18 cellular contexts compared by ENCODE assay signal in genomic region chr17:18229254-18229653, GRCh38. TPM values are rescaled to one million over a fixed set of nuclear protein-coding genes. Genes with fewer than 3 reads are reported as not detected.
A peak's percentile ranks its signal among the peaks of the same experiment; 100 is the strongest.
DNase-seq lines count a peak whose midpoint lies in the region; ATAC-seq and TF ChIP-seq lines count a peak whose summit lies in the region.
"Had no signal": no experiment of that assay in that cellular context is flagged by ENCODE, and none has a peak within 500 bp of the region (broad histone marks: within the 10 kb centered on the region; RNA-seq: fewer than 3 reads in every experiment).

No MANE protein-coding gene starts in this region.

- no peak overlapping the region for H4K91ac ChIP-seq in neuronal stem cell (ENCODE audit: low read depth, low read length, poor library complexity)

- peaks cover 23% of the 10 kb centered on the region for H3K4me1 Mint-ChIP-seq in CD14-positive monocyte

- no peak overlapping the region for H3K27ac Mint-ChIP-seq in CD14-positive monocyte
- H3K27ac Mint-ChIP-seq: CD8-positive, alpha-beta T cell; GM23338 had no signal

- peaks cover 0 to 2% (median 0%) of the 10 kb centered on the region in 7 donors for H3K9me3 Mint-ChIP-seq in CD14-positive monocyte
- H3K9me3 Mint-ChIP-seq: CD8-positive, alpha-beta T cell; GM23338 had no signal

- H3K27me3 Mint-ChIP-seq in CD14-positive monocyte (ENCODE audit: low read depth in 3 of 3), result peaks cover 3 to 7% (median 5%) of the 10 kb centered on the region in 3 donors

- no peak overlapping the region for H2BK12ac ChIP-seq in neuronal stem cell (ENCODE audit: low read length)

- peak overlapping the region; percentile 100 for H3K18ac ChIP-seq in neuronal stem cell (ENCODE audit: low read length)

- H3K27me3 ChIP-seq in dorsolateral prefrontal cortex (no peaks in the 10 kb centered on the region), neuronal stem cell (ENCODE audit: control insufficient read depth in 3 of 3, insufficient read depth in 3 of 3, low read depth in 1 of 3, low read length in 3 of 3) (no peaks in the 10 kb centered on the region), aorta (ENCODE audit: control insufficient read depth in 1 of 2, insufficient read depth in 2 of 2, low read length in 1 of 2) (no peaks in the 10 kb centered on the region)
- H3K27me3 ChIP-seq: BLaER1 treated with 17β-estradiol and CSF1 and Interleukin-3, amounts not matched to agents 10 nM and 100 nM; SJSA1 had no signal

- no peak for ATAC-seq in Right ventricle myocardium inferior
- ATAC-seq in Right ventricle myocardium superior (ENCODE audit: poor library complexity), result no peak
- ATAC-seq in GM21576 (IDR thresholded peaks at IDR 0.05; ENCODE audit: unreplicated experiment), result no peak
- ATAC-seq in aorta (ENCODE audit: low FRiP score), result no peak
- ATAC-seq: CD8-positive, alpha-beta T cell; GM23338 had no signal

- H3K14ac ChIP-seq in neuronal stem cell (ENCODE audit: low read length), result no peak overlapping the region

- no CpG with 5 or more reads among the region's 4 CpGs for WGBS in neuronal stem cell (ENCODE audit: extremely low coverage in 2 of 2, insufficient read length in 2 of 2, insufficient replicate concordance in 1 of 2), 2 donors
- 86% methylated on average over 4 of the region's 4 CpGs for WGBS in aorta, 2 donors

- H3K9ac ChIP-seq in neuronal stem cell (ENCODE audit: low read depth, low read length, poor library complexity), result peak overlapping the region; percentile 50

- peaks cover 48% of the 10 kb centered on the region for H3K79me1 ChIP-seq in neuronal stem cell (ENCODE audit: low read depth, low read length)

- no peak overlapping the region for H3K4ac ChIP-seq in neuronal stem cell (ENCODE audit: low read length)

- H3K4me3 ChIP-seq in dorsolateral prefrontal cortex, result peak overlapping the region in 4 of 59 donors; percentile 1 to 44 (median 16)
- no peak overlapping the region for H3K4me3 ChIP-seq in neuronal stem cell (ENCODE audit: low read length in 2 of 2)
- no peak overlapping the region for H3K4me3 ChIP-seq in aorta (ENCODE audit: low read length in 2 of 2)
- H3K4me3 ChIP-seq: BLaER1 treated with 17β-estradiol and CSF1 and Interleukin-3, amounts not matched to agents 10 nM and 100 nM; GM23338; HAP-1; SJSA1 had no signal

- no peak overlapping the region for H3K4me3 Mint-ChIP-seq in CD14-positive monocyte
- H3K4me3 Mint-ChIP-seq: CD8-positive, alpha-beta T cell; GM23338 had no signal

- TF ChIP-seq CTCF in dorsolateral prefrontal cortex (IDR thresholded peaks at IDR 0.05 in 54 of 56, conservative IDR thresholded peaks at IDR 0.05 in 2 of 56; ENCODE audit: low read depth in 1 of 56, partially characterized antibody in 56 of 56) (no peak), CD14-positive monocyte (IDR thresholded peaks at IDR 0.05) (no peak)

- DNase-seq in Right ventricle myocardium inferior (ENCODE audit: missing footprints) (peak; percentile 23), Right ventricle myocardium superior (no peak), dorsolateral prefrontal cortex (no peak), neuronal stem cell (ENCODE audit: low spot score) (no peak), CD14-positive monocyte (ENCODE audit: low spot score) (no peak), aorta (no peak)
- DNase-seq: CD8-positive, alpha-beta T cell; NCI-H1092 treated with DMSO at 0.1 percent for 48 hours; NCI-H146; NCI-H2029; NCI-H2227 treated with DMSO at 0.1 percent for 48 hours; NCI-H510A; NCI-H748 treated with DMSO at 0.1 percent for 48 hours had no signal

- peak overlapping the region; percentile 14 for H2BK15ac ChIP-seq in neuronal stem cell (ENCODE audit: low read length)

- peak overlapping the region; percentile 99 for H2AK5ac ChIP-seq in neuronal stem cell (ENCODE audit: low read depth, low read length)

- peaks cover 8 to 21% of the 10 kb centered on the region in 2 donors for H3K36me3 Mint-ChIP-seq in CD14-positive monocyte

- H3K27ac ChIP-seq in dorsolateral prefrontal cortex (peak overlapping the region; percentile 58 to 100 (median 97)), neuronal stem cell (replicated peaks; ENCODE audit: low read length) (no peak overlapping the region), aorta (ENCODE audit: low read depth in 1 of 2, low read length in 2 of 2) (no peak overlapping the region)
- H3K27ac ChIP-seq: BLaER1 treated with 17β-estradiol and CSF1 and Interleukin-3, amounts not matched to agents 10 nM and 100 nM; SJSA1 had no signal

- H3K23ac ChIP-seq in neuronal stem cell (ENCODE audit: low read depth, low read length, poor library complexity), result no peak overlapping the region

- H3K4me1 ChIP-seq in neuronal stem cell (ENCODE audit: control insufficient read depth in 2 of 2, insufficient read depth in 1 of 2, low read depth in 1 of 2, low read length in 2 of 2), result peaks cover 47 to 52% of the 10 kb centered on the region in 2 donors
- H3K4me1 ChIP-seq in aorta (ENCODE audit: control insufficient read depth in 1 of 2, insufficient read depth in 2 of 2, low read length in 2 of 2), result no peaks in the 10 kb centered on the region

- H3K36me3 ChIP-seq in neuronal stem cell (replicated peaks in 1 of 2; ENCODE audit: control insufficient read depth in 2 of 2, insufficient read depth in 2 of 2, low read length in 2 of 2) (peaks cover 20 to 25% of the 10 kb centered on the region in 2 donors), aorta (ENCODE audit: control insufficient read depth in 1 of 2, insufficient read depth in 2 of 2, low read length in 1 of 2) (peaks cover 0 to 4% of the 10 kb centered on the region in 2 donors)
- H3K36me3 ChIP-seq: HAP-1 had no signal

- H2AFZ ChIP-seq in neuronal stem cell (ENCODE audit: low read length), result no peak overlapping the region
- H2AFZ ChIP-seq: GM23338 had no signal

- H2BK120ac ChIP-seq in neuronal stem cell (ENCODE audit: low read depth, low read length), result peak overlapping the region; percentile 47

- H3K9me3 ChIP-seq in neuronal stem cell (replicated peaks in 1 of 2; ENCODE audit: control insufficient read depth in 2 of 2, insufficient read depth in 1 of 2, low read depth in 1 of 2, low read length in 2 of 2) (no peaks in the 10 kb centered on the region), aorta (ENCODE audit: control insufficient read depth, low read length) (no peaks in the 10 kb centered on the region)
- H3K9me3 ChIP-seq: BLaER1 treated with 17β-estradiol and CSF1 and Interleukin-3, amounts not matched to agents 10 nM and 100 nM; HAP-1; SJSA1 had no signal

- H3K4me2 ChIP-seq in neuronal stem cell (ENCODE audit: insufficient read depth, low read length, poor library complexity, severe bottlenecking), result no peak overlapping the region
- H3K4me2 ChIP-seq: BLaER1 treated with 17β-estradiol and CSF1 and Interleukin-3, amounts not matched to agents 10 nM and 100 nM; GM23338 had no signal

- H2BK5ac ChIP-seq in neuronal stem cell (ENCODE audit: low read length), result peak overlapping the region; percentile 55

- intact Hi-C loops in Right ventricle myocardium inferior (cut with DNase I), result no loop called here
- intact Hi-C loops in Right ventricle myocardium superior (cut with DNase I), result no loop called here
- intact Hi-C loops in dorsolateral prefrontal cortex (cut with DNase I), result loop anchor here in 1 of 2 donors (5.0 kb wide), 1 partner anchor 47 kb away; the partner anchor contains the start of gene ALKBH5
- intact Hi-C loops in CD14-positive monocyte (cut with micrococcal nuclease), result no loop called here
- intact Hi-C loops in aorta (cut with DNase I), result no loop called here

- H4K8ac ChIP-seq in neuronal stem cell (ENCODE audit: low read depth, low read length), result no peak overlapping the region

RNA-seq across cellular contexts. Expression of gene LLGL1, which starts 3.8 kb away (rescaled TPM):
- 8.4 TPM for total RNA-seq in Right ventricle myocardium inferior
- 7.9 TPM for total RNA-seq in Right ventricle myocardium superior
- 100 to 1,000 TPM in 8 of 120 experiments, 10 to 100 TPM in 112; 30.0 to 174 (median 53.4) TPM for total RNA-seq in dorsolateral prefrontal cortex
- 72.8 TPM for polyA plus RNA-seq in neuronal stem cell (2013, experiment 1 of 2)
- 73.5 TPM for polyA plus RNA-seq in neuronal stem cell (2013, experiment 2 of 2)
- polyA plus RNA-seq in CD14-positive monocyte, result under 1 TPM; 0.52 to 0.76 TPM
- 10 to 100 TPM; 14.1 to 18.9 TPM for total RNA-seq in aorta
- polyA plus RNA-seq in aorta, result 10 to 100 TPM in 1 of 2 donors, 1 to 10 TPM in 1; 4.0 to 12.7 TPM

RNA-seq across cellular contexts. Expression of gene FLII, which starts 29.3 kb away (rescaled TPM):
- total RNA-seq in Right ventricle myocardium inferior (299 TPM), Right ventricle myocardium superior (269 TPM), dorsolateral prefrontal cortex (100 to 1,000 TPM in 118 of 120 experiments, 10 to 100 TPM in 2; 86.1 to 217 (median 147) TPM), aorta (100 to 1,000 TPM; 250 to 299 TPM)
- 127 TPM for polyA plus RNA-seq in neuronal stem cell (2013, experiment 1 of 2)
- 124 TPM for polyA plus RNA-seq in neuronal stem cell (2013, experiment 2 of 2)
- polyA plus RNA-seq in CD14-positive monocyte (100 to 1,000 TPM; 145 to 227 TPM), aorta (100 to 1,000 TPM in 1 of 2 donors, 10 to 100 TPM in 1; 87.5 to 355 TPM)

RNA-seq across cellular contexts. Expression of gene MIEF2, which starts 31.2 kb away (rescaled TPM):
- total RNA-seq in Right ventricle myocardium inferior, result 31.3 TPM
- 32.7 TPM for total RNA-seq in Right ventricle myocardium superior
- 10 to 100 TPM; 12.6 to 31.3 (median 19.8) TPM for total RNA-seq in dorsolateral prefrontal cortex
- polyA plus RNA-seq in neuronal stem cell (2013, experiment 1 of 2), result 4.4 TPM
- 4.6 TPM for polyA plus RNA-seq in neuronal stem cell (2013, experiment 2 of 2)
- polyA plus RNA-seq in CD14-positive monocyte, result 1 to 10 TPM; 4.9 to 6.1 TPM
- 10 to 100 TPM; 11.1 to 13.1 TPM for total RNA-seq in aorta
- 1 to 10 TPM; 2.4 to 7.5 TPM for polyA plus RNA-seq in aorta

RNA-seq across cellular contexts. Expression of gene ALKBH5, which starts 45.6 kb away (rescaled TPM):
- 183 TPM for total RNA-seq in Right ventricle myocardium inferior
- total RNA-seq in Right ventricle myocardium superior, result 179 TPM
- total RNA-seq in dorsolateral prefrontal cortex, result 100 to 1,000 TPM in 119 of 120 experiments, 10 to 100 TPM in 1; 99.8 to 173 (median 120) TPM
- 74.3 TPM for polyA plus RNA-seq in neuronal stem cell (2013, experiment 1 of 2)
- polyA plus RNA-seq in neuronal stem cell (2013, experiment 2 of 2), result 79.4 TPM
- 10 to 100 TPM; 78.9 to 79.1 TPM for polyA plus RNA-seq in CD14-positive monocyte
- 100 to 1,000 TPM in 1 of 2 donors, 10 to 100 TPM in 1; 91.5 to 114 TPM for total RNA-seq in aorta
- 10 to 100 TPM; 33.0 to 40.4 TPM for polyA plus RNA-seq in aorta

Comparison
In these comparisons a context has a peak if more than half of its experiments do, and no peak if none do; other contexts are left out.
1. H3K27ac ChIP-seq: peak in dorsolateral prefrontal cortex (59 of 59); none in neuronal stem cell (single experiment) and aorta (0 of 2).